12 cellular contexts compared by ENCODE assay signal in the genomic region with DNA sequence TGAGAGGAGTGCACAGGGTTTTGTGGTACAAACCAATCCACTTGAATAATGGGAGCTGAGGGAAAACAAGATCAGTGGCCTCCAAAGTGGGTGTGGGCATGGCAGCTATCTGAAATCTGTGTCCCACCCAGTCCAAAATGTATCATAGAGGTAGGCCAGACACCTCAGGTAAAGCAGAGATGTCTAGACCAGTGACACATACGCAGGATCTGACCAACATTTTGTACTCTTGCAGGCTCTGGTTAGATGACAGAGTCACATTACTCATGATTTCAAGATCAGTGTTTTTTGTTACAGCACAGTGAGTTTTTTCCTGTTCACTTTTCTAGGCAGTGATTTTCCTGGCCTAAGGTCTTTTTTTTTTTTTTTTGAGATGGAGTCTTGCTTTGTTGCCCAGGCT.
DNase-seq lines count a peak whose midpoint lies in the region; ATAC-seq and FAIRE-seq lines count a peak whose summit lies in the region.
"Had no signal": no experiment of that assay in that cellular context is flagged by ENCODE, and none has a peak within 500 bp of the region (broad histone marks: within the 10 kb centered on the region; RNA-seq: fewer than 3 reads in every experiment).

No MANE protein-coding gene starts in this region.

- H3K36me3 Mint-ChIP-seq in activated T-cell treated with anti-CD3 and anti-CD28 coated beads, Interleukin-2, amount 50 U/mL, for 72 hours (ENCODE audit: insufficient read depth in 2 of 2) = peaks cover 0 to 6% of the 10 kb centered on the region in 2 donors

- peak overlapping the region in 1 of 2 donors; percentile 59 for H3K4me3 Mint-ChIP-seq in activated T-cell treated with anti-CD3 and anti-CD28 coated beads, Interleukin-2, amount 50 U/mL, for 72 hours

- peaks cover 34% of the 10 kb centered on the region for H3K4me1 Mint-ChIP-seq in activated T-cell treated with anti-CD3 and anti-CD28 coated beads, Interleukin-2, amount 50 U/mL, for 72 hours (ENCODE audit: low read depth)

- DNase-seq in stimulated activated CD4-positive, alpha-beta T cell treated with anti-CD3 and anti-CD28 coated beads, Interleukin-1b, Interleukin-23, amount 100 ng/mL, for 48 hours = peak; percentile 41
- no peak for DNase-seq in stimulated activated CD4-positive, alpha-beta T cell treated with anti-CD3 and anti-CD28 coated beads, Interleukin-2, amount 100 ng/mL, for 24 hours
- DNase-seq in activated T-cell treated with anti-CD3 and anti-CD28 coated beads, Interleukin-2, amount 50 U/mL, for 72 hours = peak; percentile 43 to 48
- peak; percentile 93 for DNase-seq in kidney tubule cell (ENCODE audit: low spot score)
- no peak for DNase-seq in urothelium cell line (ENCODE audit: low spot score)
- DNase-seq in NCI-H2196 (lab: John Stamatoyannopoulos, UW; ENCODE audit: unreplicated experiment) = no peak
- no peak for DNase-seq in COLO829 (ENCODE audit: low spot score)
- DNase-seq in amygdala (lab: John Stamatoyannopoulos, UW) = no peak
- DNase-seq: dorsolateral prefrontal cortex, mucosa of descending colon, NCI-H1048, NCI-H82 had no signal

- H3K9me3 Mint-ChIP-seq in activated T-cell treated with anti-CD3 and anti-CD28 coated beads, Interleukin-2, amount 50 U/mL, for 72 hours = no peaks in the 10 kb centered on the region

- H3K27me3 Mint-ChIP-seq in activated T-cell treated with anti-CD3 and anti-CD28 coated beads, Interleukin-2, amount 50 U/mL, for 72 hours (ENCODE audit: low read depth) = no peaks in the 10 kb centered on the region

- peak; percentile 98 to 99 for ATAC-seq in activated T-cell treated with anti-CD3 and anti-CD28 coated beads, Interleukin-2, amount 50 U/mL, for 72 hours (replicated peaks in 1 of 2)

- H3K27ac Mint-ChIP-seq in activated T-cell treated with anti-CD3 and anti-CD28 coated beads, Interleukin-2, amount 50 U/mL, for 72 hours = peak overlapping the region; percentile 94

- peak; percentile 27 for FAIRE-seq in urothelium cell line (lab: Jason Lieb, UNC)

Comparison
In these comparisons a context has a peak if more than half of its experiments do, and no peak if none do; other contexts are left out.
1. DNase-seq: peak in stimulated activated CD4-positive, alpha-beta T cell treated with anti-CD3 and anti-CD28 coated beads, Interleukin-1b, Interleukin-23, amount 100 ng/mL, for 48 hours (single experiment), activated T-cell treated with anti-CD3 and anti-CD28 coated beads, Interleukin-2, amount 50 U/mL, for 72 hours (2 of 2) and kidney tubule cell (single experiment); none in stimulated activated CD4-positive, alpha-beta T cell treated with anti-CD3 and anti-CD28 coated beads, Interleukin-2, amount 100 ng/mL, for 24 hours (0 of 2), urothelium cell line (single experiment), NCI-H2196 (single experiment), COLO829 (single experiment) and amygdala (0 of 56).